In the genomic region with DNA sequence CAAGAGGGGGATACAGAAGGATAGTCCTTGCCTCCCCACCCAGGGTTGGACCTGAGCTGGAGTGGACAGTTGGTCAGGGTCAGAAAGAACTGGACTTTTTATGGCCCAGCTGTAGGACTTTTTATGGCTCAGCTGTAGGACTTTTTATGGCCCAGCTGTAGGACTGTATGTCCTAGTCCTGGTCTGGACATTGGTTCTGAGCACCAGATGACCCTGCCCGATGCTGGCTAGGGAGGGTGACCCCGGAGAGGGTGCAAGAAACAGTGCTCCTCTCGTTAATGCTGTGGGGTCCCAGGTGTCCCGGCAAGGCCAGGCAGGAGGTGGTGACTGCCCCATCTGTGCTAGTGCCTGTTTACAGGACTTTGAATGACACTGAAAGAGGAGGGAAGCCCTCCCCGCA, we compare ENCODE assay signal across 1 cellular context.
TF ChIP-seq lines count a peak whose summit lies in the region.

No MANE protein-coding gene starts in this region.

TF ChIP-seq in A549, 52 proteins besides CTCF, POLR2A, EP300 and RAD21 (continued from another document):
- TF ChIP-seq, protein P1, sequence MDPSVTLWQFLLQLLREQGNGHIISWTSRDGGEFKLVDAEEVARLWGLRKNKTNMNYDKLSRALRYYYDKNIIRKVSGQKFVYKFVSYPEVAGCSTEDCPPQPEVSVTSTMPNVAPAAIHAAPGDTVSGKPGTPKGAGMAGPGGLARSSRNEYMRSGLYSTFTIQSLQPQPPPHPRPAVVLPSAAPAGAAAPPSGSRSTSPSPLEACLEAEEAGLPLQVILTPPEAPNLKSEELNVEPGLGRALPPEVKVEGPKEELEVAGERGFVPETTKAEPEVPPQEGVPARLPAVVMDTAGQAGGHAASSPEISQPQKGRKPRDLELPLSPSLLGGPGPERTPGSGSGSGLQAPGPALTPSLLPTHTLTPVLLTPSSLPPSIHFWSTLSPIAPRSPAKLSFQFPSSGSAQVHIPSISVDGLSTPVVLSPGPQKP (IDR thresholded peaks at IDR 0.05; ENCODE audit: low read depth, low read length): no peak
- no peak for TF ChIP-seq BHLHE40 (IDR thresholded peaks at IDR 0.05; ENCODE audit: low read depth, low read length)
- TF ChIP-seq CBX2 (IDR thresholded peaks at IDR 0.05; ENCODE audit: borderline replicate concordance, low read depth): no peak
- TF ChIP-seq, protein P2, sequence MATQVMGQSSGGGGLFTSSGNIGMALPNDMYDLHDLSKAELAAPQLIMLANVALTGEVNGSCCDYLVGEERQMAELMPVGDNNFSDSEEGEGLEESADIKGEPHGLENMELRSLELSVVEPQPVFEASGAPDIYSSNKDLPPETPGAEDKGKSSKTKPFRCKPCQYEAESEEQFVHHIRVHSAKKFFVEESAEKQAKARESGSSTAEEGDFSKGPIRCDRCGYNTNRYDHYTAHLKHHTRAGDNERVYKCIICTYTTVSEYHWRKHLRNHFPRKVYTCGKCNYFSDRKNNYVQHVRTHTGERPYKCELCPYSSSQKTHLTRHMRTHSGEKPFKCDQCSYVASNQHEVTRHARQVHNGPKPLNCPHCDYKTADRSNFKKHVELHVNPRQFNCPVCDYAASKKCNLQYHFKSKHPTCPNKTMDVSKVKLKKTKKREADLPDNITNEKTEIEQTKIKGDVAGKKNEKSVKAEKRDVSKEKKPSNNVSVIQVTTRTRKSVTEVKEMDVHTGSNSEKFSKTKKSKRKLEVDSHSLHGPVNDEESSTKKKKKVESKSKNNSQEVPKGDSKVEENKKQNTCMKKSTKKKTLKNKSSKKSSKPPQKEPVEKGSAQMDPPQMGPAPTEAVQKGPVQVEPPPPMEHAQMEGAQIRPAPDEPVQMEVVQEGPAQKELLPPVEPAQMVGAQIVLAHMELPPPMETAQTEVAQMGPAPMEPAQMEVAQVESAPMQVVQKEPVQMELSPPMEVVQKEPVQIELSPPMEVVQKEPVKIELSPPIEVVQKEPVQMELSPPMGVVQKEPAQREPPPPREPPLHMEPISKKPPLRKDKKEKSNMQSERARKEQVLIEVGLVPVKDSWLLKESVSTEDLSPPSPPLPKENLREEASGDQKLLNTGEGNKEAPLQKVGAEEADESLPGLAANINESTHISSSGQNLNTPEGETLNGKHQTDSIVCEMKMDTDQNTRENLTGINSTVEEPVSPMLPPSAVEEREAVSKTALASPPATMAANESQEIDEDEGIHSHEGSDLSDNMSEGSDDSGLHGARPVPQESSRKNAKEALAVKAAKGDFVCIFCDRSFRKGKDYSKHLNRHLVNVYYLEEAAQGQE (IDR thresholded peaks at IDR 0.05): no peak
- no peak for TF ChIP-seq RFX5 (IDR thresholded peaks at IDR 0.05)
- TF ChIP-seq HOXA7 (CRISPR knock-in tag; IDR thresholded peaks at IDR 0.05): no peak
- no peak for TF ChIP-seq ZSCAN20 (CRISPR knock-in tag; IDR thresholded peaks at IDR 0.05)
- TF ChIP-seq NPAS2 (CRISPR knock-in tag; IDR thresholded peaks at IDR 0.05; ENCODE audit: borderline replicate concordance): no peak
